26 cellular contexts compared by ENCODE assay signal in the genomic region with DNA sequence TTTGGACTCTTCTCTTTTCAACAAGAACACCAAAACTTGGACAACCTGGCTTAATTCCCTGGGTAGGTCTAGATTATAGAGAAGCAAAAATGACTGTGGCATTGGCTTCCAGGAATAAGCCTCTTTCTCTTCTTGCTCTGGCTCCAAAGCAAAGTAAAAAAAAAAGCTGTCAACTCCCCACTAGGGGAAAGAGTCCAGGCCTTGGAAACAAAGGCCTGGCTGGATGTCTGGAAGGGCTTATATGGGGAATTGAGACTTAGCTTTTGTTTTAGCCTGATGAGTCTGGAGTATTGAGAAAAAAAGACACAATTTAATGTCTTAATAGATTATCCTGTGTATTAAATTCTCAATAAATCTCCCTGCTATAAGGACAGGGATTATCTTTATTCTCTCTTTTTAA.
"Had no signal": no experiment of that assay in that cellular context is flagged by ENCODE, and none has a peak within 500 bp of the region (broad histone marks: within the 10 kb centered on the region; RNA-seq: fewer than 3 reads in every experiment).

No MANE protein-coding gene starts in this region.

- H3K9me3 Mint-ChIP-seq: natural killer cell; nephron; stimulated activated effector memory CD8-positive, alpha-beta T cell treated with anti-CD3 and anti-CD28 coated beads, Interleukin-12 subunit alpha, Interleukin-12 subunit beta, amount 100 ng/mL, for 72 hours; stimulated activated naive B cell treated with anti-CD40 and anti-IgM and Interleukin-4, amounts not matched to agents 10 μg/mL and 1 μg/mL and 100 μg/mL, for 72 hours; type B pancreatic cell had no signal

- H3K4me3 Mint-ChIP-seq: naive thymus-derived CD4-positive, alpha-beta T cell; natural killer cell; nephron; stimulated activated effector memory CD8-positive, alpha-beta T cell treated with anti-CD3 and anti-CD28 coated beads, Interleukin-12 subunit alpha, Interleukin-12 subunit beta, amount 100 ng/mL, for 72 hours; stimulated activated naive B cell treated with anti-CD40 and anti-IgM and Interleukin-4, amounts not matched to agents 10 μg/mL and 1 μg/mL and 100 μg/mL, for 72 hours; stimulated activated naive CD8-positive, alpha-beta T cell treated with anti-CD3 and anti-CD28 coated beads, Interleukin-15, Interleukin-2, amounts not matched to agents 100 ng/mL and 50 ng/mL, for 24 hours; type B pancreatic cell had no signal

- H3K27me3 Mint-ChIP-seq: naive thymus-derived CD4-positive, alpha-beta T cell; stimulated activated naive B cell treated with anti-CD40 and anti-IgM and Interleukin-4, amounts not matched to agents 10 μg/mL and 1 μg/mL and 100 μg/mL, for 72 hours; stimulated activated naive CD8-positive, alpha-beta T cell treated with anti-CD3 and anti-CD28 coated beads, Interleukin-15, Interleukin-2, amounts not matched to agents 100 ng/mL and 50 ng/mL, for 24 hours; type B pancreatic cell had no signal

- H3K36me3 ChIP-seq: neutrophil, pancreas, prostate gland, right atrium auricular region, right lobe of liver, sigmoid colon, stomach, tibial artery, transverse colon, upper lobe of right lung, uterus had no signal

- H3K27me3 ChIP-seq: neutrophil, pancreas, right atrium auricular region, right lobe of liver, sigmoid colon, stomach, tibial artery, transverse colon, upper lobe of right lung, uterus had no signal

- H3K4me1 Mint-ChIP-seq: natural killer cell; stimulated activated effector memory CD8-positive, alpha-beta T cell treated with anti-CD3 and anti-CD28 coated beads, Interleukin-12 subunit alpha, Interleukin-12 subunit beta, amount 100 ng/mL, for 72 hours; stimulated activated naive B cell treated with anti-CD40 and anti-IgM and Interleukin-4, amounts not matched to agents 10 μg/mL and 1 μg/mL and 100 μg/mL, for 72 hours had no signal

- ATAC-seq: naive thymus-derived CD4-positive, alpha-beta T cell; natural killer cell; pancreas; right lobe of liver; stimulated activated effector memory CD8-positive, alpha-beta T cell treated with anti-CD3 and anti-CD28 coated beads, Interleukin-12 subunit alpha, Interleukin-12 subunit beta, amount 100 ng/mL, for 72 hours; stimulated activated naive B cell treated with anti-CD40 and anti-IgM and Interleukin-4, amounts not matched to agents 10 μg/mL and 1 μg/mL and 100 μg/mL, for 72 hours; upper lobe of right lung had no signal

- H3K4me3 ChIP-seq: pancreas, prostate gland, right atrium auricular region, right lobe of liver, sigmoid colon, stomach, tibial artery, transverse colon, upper lobe of right lung, uterus had no signal

- H3K9me3 ChIP-seq: neutrophil, pancreas, prostate gland, right atrium auricular region, right lobe of liver, sigmoid colon, stomach, tibial artery, transverse colon, upper lobe of right lung, uterus had no signal

- DNase-seq: naive thymus-derived CD4-positive, alpha-beta T cell; natural killer cell; nucleus accumbens; pancreas; retina; right lobe of liver; sigmoid colon; small intestine; stimulated activated CD4-positive, alpha-beta T cell treated with anti-CD3 and anti-CD28 coated beads, Interleukin-15, amount 100 ng/mL, for 24 hours; stimulated activated CD4-positive, alpha-beta T cell treated with anti-CD3 and anti-CD28 coated beads, Interleukin-2, amount 100 ng/mL, for 24 hours; stimulated activated CD4-positive, alpha-beta T cell treated with anti-CD3 and anti-CD28 coated beads, Interleukin-2, amount 100 ng/mL, for 48 hours; stimulated activated CD4-positive, alpha-beta T cell treated with anti-CD3 and anti-CD28 coated beads, Interleukin-4, amount 100 ng/mL, for 24 hours; stimulated activated naive B cell treated with anti-CD40 and anti-IgM and Interleukin-4, amounts not matched to agents 10 μg/mL and 1 μg/mL and 100 μg/mL, for 72 hours; stimulated activated naive CD4-positive, alpha-beta T cell treated with Interleukin-2 at 50 U/mL for 16 hours; stomach; tibial artery; transverse colon; upper lobe of right lung; uterus had no signal

- H3K27ac ChIP-seq: neutrophil, pancreas, prostate gland, right atrium auricular region, right lobe of liver, stomach, tibial artery, transverse colon, upper lobe of right lung, uterus had no signal

- H3K27ac Mint-ChIP-seq: naive thymus-derived CD4-positive, alpha-beta T cell; natural killer cell; nephron; stimulated activated effector memory CD8-positive, alpha-beta T cell treated with anti-CD3 and anti-CD28 coated beads, Interleukin-12 subunit alpha, Interleukin-12 subunit beta, amount 100 ng/mL, for 72 hours; stimulated activated naive B cell treated with anti-CD40 and anti-IgM and Interleukin-4, amounts not matched to agents 10 μg/mL and 1 μg/mL and 100 μg/mL, for 72 hours; stimulated activated naive CD8-positive, alpha-beta T cell treated with anti-CD3 and anti-CD28 coated beads, Interleukin-15, Interleukin-2, amounts not matched to agents 100 ng/mL and 50 ng/mL, for 24 hours; type B pancreatic cell had no signal

- H3K4me1 ChIP-seq: pancreas, prostate gland, right atrium auricular region, right lobe of liver, stomach, tibial artery, transverse colon, upper lobe of right lung, uterus had no signal

- H3K36me3 Mint-ChIP-seq: natural killer cell; stimulated activated effector memory CD8-positive, alpha-beta T cell treated with anti-CD3 and anti-CD28 coated beads, Interleukin-12 subunit alpha, Interleukin-12 subunit beta, amount 100 ng/mL, for 72 hours; stimulated activated naive B cell treated with anti-CD40 and anti-IgM and Interleukin-4, amounts not matched to agents 10 μg/mL and 1 μg/mL and 100 μg/mL, for 72 hours; type B pancreatic cell had no signal
